ENCODE assay signal across 8 cellular contexts in genomic region chr11:26649884-26650283, GRCh38.
DNase-seq lines count a peak whose midpoint lies in the region; ATAC-seq and TF ChIP-seq lines count a peak whose summit lies in the region.

No MANE protein-coding gene starts in this region.

- POLR2A ChIA-PET in activated CD8-positive, alpha-beta T cell treated with anti-CD3 and anti-CD28 coated beads for 36 hours (lab: Charles Lee) = no interaction called here

- H3K4me1 Mint-ChIP-seq in activated CD8-positive, alpha-beta T cell treated with anti-CD3 and anti-CD28 coated beads for 36 hours (ENCODE audit: low read depth) = no peaks in the 10 kb centered on the region

- H3K27me3 Mint-ChIP-seq in activated CD8-positive, alpha-beta T cell treated with anti-CD3 and anti-CD28 coated beads for 36 hours = no peaks in the 10 kb centered on the region

- no peak overlapping the region for H3K4me2 ChIP-seq in DND-41 (ENCODE audit: insufficient read depth, low read length)

- intact Hi-C loops in activated CD8-positive, alpha-beta T cell treated with anti-CD3 and anti-CD28 coated beads for 36 hours (cut with micrococcal nuclease) = loop anchor here (5.0 kb wide), 1 partner anchor 363 kb away; no protein-coding TSS in a partner anchor
- intact Hi-C loops in heart right ventricle (cut with DNase I) = loop anchor here in 2 of 10 donors (5.0 to 10.0 kb wide), 2 partner anchors 353 to 355 kb away; no protein-coding TSS in a partner anchor

- H3K4me3 ChIP-seq in DND-41 (ENCODE audit: low read depth in 1 of 2, low read length in 2 of 2) (no peak overlapping the region), heart right ventricle (no peak overlapping the region), skeletal muscle cell (ENCODE audit: low read depth, low read length) (no peak overlapping the region)

- CTCF ChIA-PET in activated CD8-positive, alpha-beta T cell treated with anti-CD3 and anti-CD28 coated beads for 36 hours (lab: Charles Lee) = interaction anchor here (0.6 to 1.2 kb wide), 2 partner anchors 11 to 77 kb away, joined by 4 read pairs; no protein-coding TSS in a partner anchor

- no peaks in the 10 kb centered on the region for H3K27me3 ChIP-seq in DND-41 (ENCODE audit: insufficient read depth, low read length, poor library complexity)
- H3K27me3 ChIP-seq in heart right ventricle = peaks cover 0 to 3% (median 0%) of the 10 kb centered on the region in 7 donors

- no peak overlapping the region for H3K27ac ChIP-seq in DND-41 (ENCODE audit: low read length)
- H3K27ac ChIP-seq in heart right ventricle = no peak overlapping the region

- peak; percentile 80 for ATAC-seq in DND-41 (ENCODE audit: insufficient read depth, low read depth)
- peak; percentile 58 for ATAC-seq in HG03196 (IDR thresholded peaks at IDR 0.05; ENCODE audit: unreplicated experiment)
- no peak for ATAC-seq in activated CD8-positive, alpha-beta T cell treated with anti-CD3 and anti-CD28 coated beads for 36 hours
- peak in 2 of 8 donors; percentile 48 to 50 for ATAC-seq in heart right ventricle

- H3K4me1 ChIP-seq in DND-41 (ENCODE audit: insufficient read depth, low read length) (no peaks in the 10 kb centered on the region), heart right ventricle (no peaks in the 10 kb centered on the region)

- no peak overlapping the region for H3K27ac Mint-ChIP-seq in activated CD8-positive, alpha-beta T cell treated with anti-CD3 and anti-CD28 coated beads for 36 hours

- H3K79me2 ChIP-seq in DND-41 (ENCODE audit: insufficient read depth, low read length) = no peaks in the 10 kb centered on the region

- H3K36me3 ChIP-seq in DND-41 (ENCODE audit: insufficient read depth, low read length) = no peaks in the 10 kb centered on the region
- H3K36me3 ChIP-seq in heart right ventricle = no peaks in the 10 kb centered on the region

- no peak overlapping the region for H3K9ac ChIP-seq in DND-41 (ENCODE audit: low read depth, low read length)

- peak; percentile 30 for DNase-seq in DND-41
- peak; percentile 1 for DNase-seq in GM19240 (ENCODE audit: insufficient read length, low spot score)
- DNase-seq in NCI-H2171 (lab: John Stamatoyannopoulos, UW) = peak; percentile 70
- peak; percentile 54 for DNase-seq in activated CD8-positive, alpha-beta T cell treated with anti-CD3 and anti-CD28 coated beads for 36 hours
- DNase-seq in heart right ventricle = peak in 1 of 2 donors; percentile 14
- DNase-seq in skeletal muscle cell (ENCODE audit: low read depth) = peak; percentile 22
- DNase-seq in activated gamma-delta T cell treated with Interleukin-2 at 50 U/mL for 16 hours = no peak

- no peak overlapping the region for H2AFZ ChIP-seq in DND-41 (ENCODE audit: low read depth, low read length)

- no peaks in the 10 kb centered on the region for H3K36me3 Mint-ChIP-seq in activated CD8-positive, alpha-beta T cell treated with anti-CD3 and anti-CD28 coated beads for 36 hours (ENCODE audit: low read depth)

- H3K9me3 ChIP-seq in DND-41 (ENCODE audit: insufficient read depth, low read length, severe bottlenecking) (no peaks in the 10 kb centered on the region), heart right ventricle (no peaks in the 10 kb centered on the region)

- WGBS in heart right ventricle, 2 donors = 27 to 32% methylated on average over 8 of the region's 8 CpGs

- no peak overlapping the region for H3K4me3 Mint-ChIP-seq in activated CD8-positive, alpha-beta T cell treated with anti-CD3 and anti-CD28 coated beads for 36 hours

- no peaks in the 10 kb centered on the region for H3K9me3 Mint-ChIP-seq in activated CD8-positive, alpha-beta T cell treated with anti-CD3 and anti-CD28 coated beads for 36 hours

- peak; percentile 76 for TF ChIP-seq CTCF in DND-41 (IDR thresholded peaks at IDR 0.05; ENCODE audit: borderline replicate concordance, extremely low read depth, low read length, poor library complexity, severe bottlenecking)
- TF ChIP-seq CTCF in activated CD8-positive, alpha-beta T cell treated with anti-CD3 and anti-CD28 coated beads for 36 hours (IDR thresholded peaks at IDR 0.05) = peak; percentile 46
- peak in 8 of 9 donors; percentile 20 to 65 (median 54) for TF ChIP-seq CTCF in heart right ventricle (IDR thresholded peaks at IDR 0.05)

- H4K20me1 ChIP-seq in DND-41 (ENCODE audit: insufficient read depth, low read length) = no peaks in the 10 kb centered on the region
